ENCODE assay signal across 21 cellular contexts in genomic region chr9:104766025-104766424, GRCh38.
"Had no signal": no experiment of that assay in that cellular context is flagged by ENCODE, and none has a peak within 500 bp of the region (broad histone marks: within the 10 kb centered on the region; RNA-seq: fewer than 3 reads in every experiment).

No MANE protein-coding gene starts in this region.

- H3K4me3 ChIP-seq: lower lobe of right lung had no signal

- H3K36me3 ChIP-seq: lower lobe of right lung had no signal

- H3K27ac ChIP-seq: lower lobe of right lung had no signal

- H3K4me3 Mint-ChIP-seq: activated CD4-positive, alpha-beta T cell treated with anti-CD3 and anti-CD28 coated beads, Interleukin-2, amount 10 ng/mL, durations not matched to agents 7 days and 5 days; activated CD8-positive, alpha-beta T cell treated with anti-CD3 and anti-CD28 coated beads, Interleukin-2, amount 10 ng/mL, durations not matched to agents 7 days and 5 days; activated naive CD8-positive, alpha-beta T cell treated with anti-CD3 and anti-CD28 coated beads, Interleukin-2, amount 10 ng/mL, durations not matched to agents 7 days and 5 days had no signal

- H3K9me3 Mint-ChIP-seq: activated CD4-positive, alpha-beta T cell treated with anti-CD3 and anti-CD28 coated beads, Interleukin-2, amount 10 ng/mL, durations not matched to agents 7 days and 5 days; activated naive CD8-positive, alpha-beta T cell treated with anti-CD3 and anti-CD28 coated beads, Interleukin-2, amount 10 ng/mL, durations not matched to agents 7 days and 5 days; activated T-cell treated with anti-CD3 and anti-CD28 coated beads, Interleukin-2, amount 50 U/mL, for 24 hours; activated T-helper 2 cell treated with anti-CD3 and anti-CD28 coated beads, Interferon-gamma antibody, Interleukin-2, Interleukin-4, amounts not matched to agents 10 μg/mL and 5 μg/mL and 100 μg/mL, durations not matched to agents 14 hours and 24 hours and 36 hours; mesothelial cell of epicardium; nephron; stimulated activated naive B cell treated with anti-CD40 and anti-IgM and Interleukin-4, amounts not matched to agents 10 μg/mL and 1 μg/mL and 100 μg/mL, for 72 hours had no signal

- DNase-seq: activated CD4-positive, alpha-beta T cell treated with anti-CD3 and anti-CD28 coated beads, Interleukin-2, amount 10 ng/mL, durations not matched to agents 7 days and 5 days; activated CD8-positive, alpha-beta T cell treated with anti-CD3 and anti-CD28 coated beads, Interleukin-2, amount 10 ng/mL, durations not matched to agents 7 days and 5 days; activated naive CD4-positive, alpha-beta T cell treated with Interleukin-2 at 50 U/mL for 16 hours; activated naive CD8-positive, alpha-beta T cell treated with anti-CD3 and anti-CD28 coated beads, Interleukin-2, amount 10 ng/mL, durations not matched to agents 7 days and 5 days; activated T-cell treated with anti-CD3 and anti-CD28 coated beads, Interleukin-2, amount 50 U/mL, for 24 hours; amygdala; dermis blood vessel endothelial cell; foreskin fibroblast; glutamatergic neuron; islet precursor cell; left colon; lower lobe of right lung; nucleus accumbens; spleen; stimulated activated CD4-positive, alpha-beta T cell treated with anti-CD3 and anti-CD28 coated beads, Interleukin-4, amount 100 ng/mL, for 4 hours; stimulated activated naive B cell treated with anti-CD40 and anti-IgM and Interleukin-4, amounts not matched to agents 10 μg/mL and 1 μg/mL and 100 μg/mL, for 72 hours; T1000 had no signal

- H3K9me3 ChIP-seq: lower lobe of right lung, spleen had no signal

- ATAC-seq: activated CD4-positive, CD25-positive, alpha-beta regulatory T cell treated with anti-CD3 and anti-CD28 coated beads, Interleukin-2, amount 50 U/mL, for 24 hours; activated CD8-positive, alpha-beta T cell treated with anti-CD3 and anti-CD28 coated beads, Interleukin-2, amount 10 ng/mL, durations not matched to agents 7 days and 5 days; lower lobe of right lung; stimulated activated naive B cell treated with anti-CD40 and anti-IgM and Interleukin-4, amounts not matched to agents 10 μg/mL and 1 μg/mL and 100 μg/mL, for 72 hours had no signal

- H3K27me3 ChIP-seq: spleen had no signal

- H3K27ac Mint-ChIP-seq: activated CD4-positive, alpha-beta T cell treated with anti-CD3 and anti-CD28 coated beads, Interleukin-2, amount 10 ng/mL, durations not matched to agents 7 days and 5 days; activated CD8-positive, alpha-beta T cell treated with anti-CD3 and anti-CD28 coated beads, Interleukin-2, amount 10 ng/mL, durations not matched to agents 7 days and 5 days; activated naive CD8-positive, alpha-beta T cell treated with anti-CD3 and anti-CD28 coated beads, Interleukin-2, amount 10 ng/mL, durations not matched to agents 7 days and 5 days; activated T-cell treated with anti-CD3 and anti-CD28 coated beads, Interleukin-2, amount 50 U/mL, for 24 hours; activated T-helper 2 cell treated with anti-CD3 and anti-CD28 coated beads, Interferon-gamma antibody, Interleukin-2, Interleukin-4, amounts not matched to agents 10 μg/mL and 5 μg/mL and 100 μg/mL, durations not matched to agents 14 hours and 24 hours and 36 hours; mesothelial cell of epicardium; nephron; stimulated activated naive B cell treated with anti-CD40 and anti-IgM and Interleukin-4, amounts not matched to agents 10 μg/mL and 1 μg/mL and 100 μg/mL, for 72 hours had no signal

- H3K27me3 Mint-ChIP-seq: stimulated activated naive B cell treated with anti-CD40 and anti-IgM and Interleukin-4, amounts not matched to agents 10 μg/mL and 1 μg/mL and 100 μg/mL, for 72 hours had no signal
